18 cellular contexts compared by ENCODE assay signal in the genomic region with DNA sequence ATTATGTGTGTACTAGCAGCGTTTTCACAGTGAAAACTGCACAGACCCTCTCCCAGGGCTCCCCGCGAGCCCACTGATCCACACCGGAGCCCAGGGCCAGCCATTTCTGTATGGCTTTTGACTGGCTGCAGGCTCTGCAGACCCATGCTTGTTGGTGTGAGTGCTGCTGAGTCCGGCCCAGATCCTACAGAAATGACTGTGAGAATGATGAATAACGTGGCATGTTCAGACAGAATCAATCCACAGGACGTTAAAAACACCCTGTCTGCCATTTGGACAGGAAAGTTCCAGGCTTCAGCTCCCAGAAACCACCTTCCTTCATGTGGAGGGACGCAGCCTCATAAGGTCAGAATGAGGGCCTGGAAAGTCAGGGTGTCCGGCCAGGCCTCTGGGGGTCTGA.
DNase-seq lines count a peak whose midpoint lies in the region; ATAC-seq and TF ChIP-seq lines count a peak whose summit lies in the region.
"Had no signal": no experiment of that assay in that cellular context is flagged by ENCODE, and none has a peak within 500 bp of the region (broad histone marks: within the 10 kb centered on the region; RNA-seq: fewer than 3 reads in every experiment).

No MANE protein-coding gene starts in this region.

- POLR2A ChIA-PET in RWPE1 (lab: Yijun Ruan, JAX; ENCODE audit: low non-redundant PET) = no interaction called here

- peaks cover 6% of the 10 kb centered on the region; the same call in 2 of the 3 replicates for H3K4me1 Mint-ChIP-seq in GM23338
- no peaks in the 10 kb centered on the region for H3K4me1 Mint-ChIP-seq in neural progenitor cell
- H3K4me1 Mint-ChIP-seq: B cell had no signal

- H3K9me3 ChIP-seq in neural progenitor cell (ENCODE audit: low read depth) = no peaks in the 10 kb centered on the region
- H3K9me3 ChIP-seq: BLaER1 treated with 17β-estradiol and CSF1 and Interleukin-3, amounts not matched to agents 10 nM and 100 nM had no signal

- H3K4me3 ChIP-seq in GM23338 (no peak overlapping the region), epithelial cell of esophagus (ENCODE audit: low read length) (no peak overlapping the region), neural progenitor cell (no peak overlapping the region)
- H3K4me3 ChIP-seq: BLaER1 treated with 17β-estradiol and CSF1 and Interleukin-3, amounts not matched to agents 10 nM and 100 nM; GM23248 had no signal

- no peak overlapping the region for H3K27ac Mint-ChIP-seq in GM23338
- peak overlapping the region; percentile 46 for H3K27ac Mint-ChIP-seq in neural progenitor cell
- H3K27ac Mint-ChIP-seq: B cell; CD8-positive, alpha-beta T cell; HFFc6 had no signal

- H3K36me3 Mint-ChIP-seq in GM23338 (ENCODE audit: low read depth) (no peaks in the 10 kb centered on the region), neural progenitor cell (no peaks in the 10 kb centered on the region)
- H3K36me3 Mint-ChIP-seq: CD8-positive, alpha-beta T cell had no signal

- H3K4me1 ChIP-seq in GM23338 (ENCODE audit: insufficient read depth) (peaks cover 5% of the 10 kb centered on the region; the same call in 1 of the 2 replicates), neural progenitor cell (no peaks in the 10 kb centered on the region)
- H3K4me1 ChIP-seq: BLaER1 treated with 17β-estradiol and CSF1 and Interleukin-3, amounts not matched to agents 10 nM and 100 nM had no signal

- H3K4me3 Mint-ChIP-seq in GM23338 (no peak overlapping the region), neural progenitor cell (no peak overlapping the region)
- H3K4me3 Mint-ChIP-seq: B cell; CD8-positive, alpha-beta T cell; HFFc6 had no signal

- no peak overlapping the region for H3K27ac ChIP-seq in GM23338 (ENCODE audit: low read depth)
- peak overlapping the region; percentile 1; the same call in 1 of the 2 replicates for H3K27ac ChIP-seq in RWPE1
- no peak overlapping the region for H3K27ac ChIP-seq in neural progenitor cell
- H3K27ac ChIP-seq: BLaER1 treated with 17β-estradiol and CSF1 and Interleukin-3, amounts not matched to agents 10 nM and 100 nM; GM23248; HL-60 had no signal

- H2AFZ ChIP-seq in GM23338 = peak overlapping the region; percentile 93; the same call in 1 of the 2 replicates
- peak overlapping the region; percentile 88 for H2AFZ ChIP-seq in neural progenitor cell (replicated peaks)
- H2AFZ ChIP-seq: GM23248 had no signal

- TF ChIP-seq CTCF in GM23338 (conservative IDR thresholded peaks at IDR 0.05; ENCODE audit: low read depth in 2 of 2) (no peak), RWPE1 (conservative IDR thresholded peaks at IDR 0.05; ENCODE audit: low read depth) (no peak), epithelial cell of esophagus (IDR thresholded peaks at IDR 0.05; ENCODE audit: insufficient read depth, low read depth, low read length, missing control alignments) (no peak), neural progenitor cell (IDR thresholded peaks at IDR 0.05) (no peak)

- CTCF ChIA-PET in RWPE1 (lab: Yijun Ruan, JAX) = no interaction called here

- no peak for DNase-seq in GM23338 (ENCODE audit: low spot score)
- no peak for DNase-seq in RWPE1 (ENCODE audit: low spot score)
- peak; percentile 64 for DNase-seq in epithelial cell of esophagus (ENCODE audit: low read depth)
- no peak for DNase-seq in neural progenitor cell (ENCODE audit: low spot score)
- no peak for DNase-seq in HK-2 (ENCODE audit: unreplicated experiment)
- no peak for DNase-seq in stimulated activated naive CD4-positive, alpha-beta T cell treated with Interleukin-2 at 50 U/mL for 16 hours (lab: John Stamatoyannopoulos, UW)
- DNase-seq in iPS-NIHi11 (ENCODE audit: low spot score) = no peak
- DNase-seq: Calu3; CD8-positive, alpha-beta T cell; DND-41; EL; GM23248; H7; HFFc6 had no signal

- H3K36me3 ChIP-seq in GM23338 (ENCODE audit: insufficient read depth) = no peaks in the 10 kb centered on the region
- H3K36me3 ChIP-seq in neural progenitor cell = no peaks in the 10 kb centered on the region
- H3K36me3 ChIP-seq: BLaER1 treated with 17β-estradiol and CSF1 and Interleukin-3, amounts not matched to agents 10 nM and 100 nM had no signal

- peaks cover 7% of the 10 kb centered on the region; the same call in 1 of the 2 replicates for H3K9me2 ChIP-seq in GM23338 (ENCODE audit: insufficient read depth)

- H3F3A ChIP-seq in GM23338 (replicated peaks; ENCODE audit: low read depth) (no peaks in the 10 kb centered on the region), neural progenitor cell (ENCODE audit: low read depth) (no peaks in the 10 kb centered on the region)

- H3K9me3 Mint-ChIP-seq in GM23338 = no peaks in the 10 kb centered on the region; the same call in 1 of the 3 replicates
- no peaks in the 10 kb centered on the region for H3K9me3 Mint-ChIP-seq in neural progenitor cell
- H3K9me3 Mint-ChIP-seq: CD8-positive, alpha-beta T cell had no signal

- no peaks in the 10 kb centered on the region for H3K27me3 ChIP-seq in GM23338 (ENCODE audit: insufficient read depth)
- no peaks in the 10 kb centered on the region for H3K27me3 ChIP-seq in neural progenitor cell
- H3K27me3 ChIP-seq: BLaER1 treated with 17β-estradiol and CSF1 and Interleukin-3, amounts not matched to agents 10 nM and 100 nM had no signal

- ATAC-seq in GM23338 = no peak
- ATAC-seq: CD8-positive, alpha-beta T cell; HCT116 had no signal

- no peaks in the 10 kb centered on the region for H4K20me1 ChIP-seq in GM23338 (replicated peaks; ENCODE audit: insufficient read depth)
- no peaks in the 10 kb centered on the region for H4K20me1 ChIP-seq in neural progenitor cell (ENCODE audit: low read depth)
- H4K20me1 ChIP-seq: BLaER1 treated with 17β-estradiol and CSF1 and Interleukin-3, amounts not matched to agents 10 nM and 100 nM had no signal

- H3K79me2 ChIP-seq in GM23338 (replicated peaks; ENCODE audit: insufficient read depth) (no peaks in the 10 kb centered on the region), neural progenitor cell (ENCODE audit: low read depth) (no peaks in the 10 kb centered on the region)

- H3K27me3 Mint-ChIP-seq in GM23338 (ENCODE audit: insufficient read depth, low read depth, poor library complexity) (peaks cover 1% of the 10 kb centered on the region), neural progenitor cell (ENCODE audit: insufficient read depth, low read depth) (no peaks in the 10 kb centered on the region)
- H3K27me3 Mint-ChIP-seq: B cell had no signal

- H3K4me2 ChIP-seq in GM23338 = no peak overlapping the region
- H3K4me2 ChIP-seq in neural progenitor cell = no peak overlapping the region
- H3K4me2 ChIP-seq: BLaER1 treated with 17β-estradiol and CSF1 and Interleukin-3, amounts not matched to agents 10 nM and 100 nM had no signal

- no peak overlapping the region for H3K9ac ChIP-seq in neural progenitor cell
- H3K9ac ChIP-seq: BLaER1 treated with 17β-estradiol and CSF1 and Interleukin-3, amounts not matched to agents 10 nM and 100 nM; GM23248 had no signal

TF ChIP-seq in GM23338, 12 proteins besides CTCF, POLR2A, EP300 and RAD21 (continues in another document):
- TF ChIP-seq EZH2phosphoT487 (IDR thresholded peaks at IDR 0.05; ENCODE audit: unreplicated experiment) (no peak), EZH2 (IDR thresholded peaks at IDR 0.05; ENCODE audit: low read depth, unreplicated experiment) (no peak)
